8 cellular contexts compared by ENCODE assay signal in genomic region chr10:125064681-125065492, GRCh38.
DNase-seq lines count a peak whose midpoint lies in the region; ATAC-seq and TF ChIP-seq lines count a peak whose summit lies in the region.

No MANE protein-coding gene starts in this region.

- no peaks in the 10 kb centered on the region for H3K36me3 Mint-ChIP-seq in natural killer cell

- H3K27ac Mint-ChIP-seq in natural killer cell = peak overlapping the region; percentile 81 to 84

- H3K27me3 Mint-ChIP-seq in natural killer cell (ENCODE audit: low read depth in 2 of 2) = no peaks in the 10 kb centered on the region

- no peaks in the 10 kb centered on the region for H3K27me3 ChIP-seq in brain microvascular endothelial cell (replicated peaks)

- H3K4me3 Mint-ChIP-seq in natural killer cell = peak overlapping the region; percentile 68

- in situ Hi-C loops in brain microvascular endothelial cell (cut with HindIII; ENCODE audit: low pct_ligation_motif_present, low sequenced_read_pairs) = no loop called here

- no peaks in the 10 kb centered on the region for H3K9me3 Mint-ChIP-seq in natural killer cell

- no peak overlapping the region for H3K4me3 ChIP-seq in brain microvascular endothelial cell (ENCODE audit: low read depth, low read length)

- H3K36me3 ChIP-seq in brain microvascular endothelial cell (replicated peaks) = no peaks in the 10 kb centered on the region

- no peak for TF ChIP-seq CTCF in brain microvascular endothelial cell (IDR thresholded peaks at IDR 0.05; ENCODE audit: low read depth, low read length, missing control alignments)
- no peak for TF ChIP-seq CTCF in natural killer cell (IDR thresholded peaks at IDR 0.05)

- intact Hi-C loops in natural killer cell (cut with micrococcal nuclease) = loop anchor here (1.0 to 2.0 kb wide), 3 partner anchors 50 to 90 kb away; no protein-coding TSS in a partner anchor

- H3K27ac ChIP-seq in brain microvascular endothelial cell = peak overlapping the region; percentile 64

- peaks cover 86 to 90% of the 10 kb centered on the region in 2 donors for H3K4me1 Mint-ChIP-seq in natural killer cell

- DNase-seq in stimulated activated CD4-positive, alpha-beta T cell treated with anti-CD3 and anti-CD28 coated beads, Interleukin-2, amount 100 ng/mL, for 24 hours = peak; percentile 7 to 19
- no peak for DNase-seq in stimulated activated CD4-positive, alpha-beta T cell treated with anti-CD3 and anti-CD28 coated beads, Interleukin-1b, Interleukin-23, amount 100 ng/mL, for 48 hours
- DNase-seq in NCI-H1048 (lab: John Stamatoyannopoulos, UW) (peak; percentile 40), brain microvascular endothelial cell (no peak), natural killer cell (no peak), NCI-H1417 treated with DMSO at 0.1 percent for 48 hours (lab: John Stamatoyannopoulos, UW) (no peak)
- DNase-seq in activated CD4-positive, CD25-positive, alpha-beta regulatory T cell (lab: John Stamatoyannopoulos, UW) = no peak

- ATAC-seq in HG02763 (IDR thresholded peaks at IDR 0.05; ENCODE audit: unreplicated experiment) (peak; percentile 95), natural killer cell (peak; percentile 69 to 81 (median 75))

Comparison
In these comparisons a context has a peak if more than half of its experiments do, and no peak if none do; other contexts are left out.
1. DNase-seq: peak in stimulated activated CD4-positive, alpha-beta T cell treated with anti-CD3 and anti-CD28 coated beads, Interleukin-2, amount 100 ng/mL, for 24 hours (2 of 2) and NCI-H1048 (single experiment); none in stimulated activated CD4-positive, alpha-beta T cell treated with anti-CD3 and anti-CD28 coated beads, Interleukin-1b, Interleukin-23, amount 100 ng/mL, for 48 hours (single experiment), brain microvascular endothelial cell (single experiment), natural killer cell (single experiment), NCI-H1417 treated with DMSO at 0.1 percent for 48 hours (single experiment) and activated CD4-positive, CD25-positive, alpha-beta regulatory T cell (0 of 4).